In the genomic region with DNA sequence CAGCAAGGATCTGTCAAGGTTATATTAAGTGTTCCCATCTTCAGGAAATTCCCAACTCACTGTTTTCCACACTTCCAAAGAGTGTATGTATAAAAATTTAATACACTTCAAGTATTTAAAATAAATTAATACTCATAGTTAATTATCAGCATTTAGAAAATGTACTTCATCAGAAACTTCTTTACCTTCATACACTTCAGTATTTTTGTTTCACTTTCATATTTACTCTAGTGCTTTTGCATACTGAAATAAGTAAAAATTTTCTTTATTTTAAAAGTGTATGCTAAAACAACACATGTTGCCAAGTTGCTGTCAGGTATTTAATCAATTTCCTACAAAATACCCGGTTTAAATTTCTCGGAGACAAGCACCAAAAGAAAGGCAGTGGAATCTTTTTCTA, we compare ENCODE assay signal across 1 cellular context.
TF ChIP-seq lines count a peak whose summit lies in the region.

No MANE protein-coding gene starts in this region.

TF ChIP-seq in GM23338, 12 proteins besides CTCF, POLR2A, EP300 and RAD21 (continued from another document):
- TF ChIP-seq, protein P1, sequence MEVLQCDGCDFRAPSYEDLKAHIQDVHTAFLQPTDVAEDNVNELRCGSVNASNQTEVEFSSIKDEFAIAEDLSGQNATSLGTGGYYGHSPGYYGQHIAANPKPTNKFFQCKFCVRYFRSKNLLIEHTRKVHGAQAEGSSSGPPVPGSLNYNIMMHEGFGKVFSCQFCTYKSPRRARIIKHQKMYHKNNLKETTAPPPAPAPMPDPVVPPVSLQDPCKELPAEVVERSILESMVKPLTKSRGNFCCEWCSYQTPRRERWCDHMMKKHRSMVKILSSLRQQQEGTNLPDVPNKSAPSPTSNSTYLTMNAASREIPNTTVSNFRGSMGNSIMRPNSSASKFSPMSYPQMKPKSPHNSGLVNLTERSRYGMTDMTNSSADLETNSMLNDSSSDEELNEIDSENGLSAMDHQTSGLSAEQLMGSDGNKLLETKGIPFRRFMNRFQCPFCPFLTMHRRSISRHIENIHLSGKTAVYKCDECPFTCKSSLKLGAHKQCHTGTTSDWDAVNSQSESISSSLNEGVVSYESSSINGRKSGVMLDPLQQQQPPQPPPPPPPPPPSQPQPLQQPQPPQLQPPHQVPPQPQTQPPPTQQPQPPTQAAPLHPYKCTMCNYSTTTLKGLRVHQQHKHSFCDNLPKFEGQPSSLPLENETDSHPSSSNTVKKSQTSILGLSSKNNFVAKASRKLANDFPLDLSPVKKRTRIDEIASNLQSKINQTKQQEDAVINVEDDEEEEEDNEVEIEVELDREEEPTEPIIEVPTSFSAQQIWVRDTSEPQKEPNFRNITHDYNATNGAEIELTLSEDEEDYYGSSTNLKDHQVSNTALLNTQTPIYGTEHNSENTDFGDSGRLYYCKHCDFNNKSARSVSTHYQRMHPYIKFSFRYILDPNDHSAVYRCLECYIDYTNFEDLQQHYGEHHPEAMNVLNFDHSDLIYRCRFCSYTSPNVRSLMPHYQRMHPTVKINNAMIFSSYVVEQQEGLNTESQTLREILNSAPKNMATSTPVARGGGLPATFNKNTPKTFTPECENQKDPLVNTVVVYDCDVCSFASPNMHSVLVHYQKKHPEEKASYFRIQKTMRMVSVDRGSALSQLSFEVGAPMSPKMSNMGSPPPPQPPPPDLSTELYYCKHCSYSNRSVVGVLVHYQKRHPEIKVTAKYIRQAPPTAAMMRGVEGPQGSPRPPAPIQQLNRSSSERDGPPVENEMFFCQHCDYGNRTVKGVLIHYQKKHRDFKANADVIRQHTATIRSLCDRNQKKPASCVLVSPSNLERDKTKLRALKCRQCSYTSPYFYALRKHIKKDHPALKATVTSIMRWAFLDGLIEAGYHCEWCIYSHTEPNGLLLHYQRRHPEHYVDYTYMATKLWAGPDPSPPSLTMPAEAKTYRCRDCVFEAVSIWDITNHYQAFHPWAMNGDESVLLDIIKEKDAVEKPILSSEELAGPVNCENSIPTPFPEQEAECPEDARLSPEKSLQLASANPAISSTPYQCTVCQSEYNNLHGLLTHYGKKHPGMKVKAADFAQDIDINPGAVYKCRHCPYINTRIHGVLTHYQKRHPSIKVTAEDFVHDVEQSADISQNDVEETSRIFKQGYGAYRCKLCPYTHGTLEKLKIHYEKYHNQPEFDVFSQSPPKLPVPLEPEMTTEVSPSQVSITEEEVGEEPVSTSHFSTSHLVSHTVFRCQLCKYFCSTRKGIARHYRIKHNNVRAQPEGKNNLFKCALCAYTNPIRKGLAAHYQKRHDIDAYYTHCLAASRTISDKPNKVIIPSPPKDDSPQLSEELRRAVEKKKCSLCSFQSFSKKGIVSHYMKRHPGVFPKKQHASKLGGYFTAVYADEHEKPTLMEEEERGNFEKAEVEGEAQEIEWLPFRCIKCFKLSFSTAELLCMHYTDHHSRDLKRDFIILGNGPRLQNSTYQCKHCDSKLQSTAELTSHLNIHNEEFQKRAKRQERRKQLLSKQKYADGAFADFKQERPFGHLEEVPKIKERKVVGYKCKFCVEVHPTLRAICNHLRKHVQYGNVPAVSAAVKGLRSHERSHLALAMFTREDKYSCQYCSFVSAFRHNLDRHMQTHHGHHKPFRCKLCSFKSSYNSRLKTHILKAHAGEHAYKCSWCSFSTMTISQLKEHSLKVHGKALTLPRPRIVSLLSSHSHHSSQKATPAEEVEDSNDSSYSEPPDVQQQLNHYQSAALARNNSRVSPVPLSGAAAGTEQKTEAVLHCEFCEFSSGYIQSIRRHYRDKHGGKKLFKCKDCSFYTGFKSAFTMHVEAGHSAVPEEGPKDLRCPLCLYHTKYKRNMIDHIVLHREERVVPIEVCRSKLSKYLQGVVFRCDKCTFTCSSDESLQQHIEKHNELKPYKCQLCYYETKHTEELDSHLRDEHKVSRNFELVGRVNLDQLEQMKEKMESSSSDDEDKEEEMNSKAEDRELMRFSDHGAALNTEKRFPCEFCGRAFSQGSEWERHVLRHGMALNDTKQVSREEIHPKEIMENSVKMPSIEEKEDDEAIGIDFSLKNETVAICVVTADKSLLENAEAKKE (CRISPR knock-in tag; IDR thresholded peaks at IDR 0.05) = no peak
- TF ChIP-seq POLR2AphosphoS5 (IDR thresholded peaks at IDR 0.05; ENCODE audit: low read depth) = no peak
- TF ChIP-seq, protein P2, sequence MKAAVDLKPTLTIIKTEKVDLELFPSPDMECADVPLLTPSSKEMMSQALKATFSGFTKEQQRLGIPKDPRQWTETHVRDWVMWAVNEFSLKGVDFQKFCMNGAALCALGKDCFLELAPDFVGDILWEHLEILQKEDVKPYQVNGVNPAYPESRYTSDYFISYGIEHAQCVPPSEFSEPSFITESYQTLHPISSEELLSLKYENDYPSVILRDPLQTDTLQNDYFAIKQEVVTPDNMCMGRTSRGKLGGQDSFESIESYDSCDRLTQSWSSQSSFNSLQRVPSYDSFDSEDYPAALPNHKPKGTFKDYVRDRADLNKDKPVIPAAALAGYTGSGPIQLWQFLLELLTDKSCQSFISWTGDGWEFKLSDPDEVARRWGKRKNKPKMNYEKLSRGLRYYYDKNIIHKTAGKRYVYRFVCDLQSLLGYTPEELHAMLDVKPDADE (IDR thresholded peaks at IDR 0.05) = no peak
- no peak for TF ChIP-seq JUNB (IDR thresholded peaks at IDR 0.05; ENCODE audit: unreplicated experiment)
- no peak for TF ChIP-seq ZNF331 (CRISPR knock-in tag; IDR thresholded peaks at IDR 0.05; ENCODE audit: low read depth)
- no peak for TF ChIP-seq STAT1 (IDR thresholded peaks at IDR 0.05; ENCODE audit: unreplicated experiment)
- no peak for TF ChIP-seq CREB1 (CRISPR knock-in tag; IDR thresholded peaks at IDR 0.05; ENCODE audit: low read depth)
- no peak for TF ChIP-seq EZH2phosphoT487 (IDR thresholded peaks at IDR 0.05; ENCODE audit: unreplicated experiment)
- TF ChIP-seq EZH2 (IDR thresholded peaks at IDR 0.05; ENCODE audit: low read depth, unreplicated experiment) = no peak
- TF ChIP-seq ZNF114 (CRISPR knock-in tag; IDR thresholded peaks at IDR 0.05) = no peak
